In the genomic region with DNA sequence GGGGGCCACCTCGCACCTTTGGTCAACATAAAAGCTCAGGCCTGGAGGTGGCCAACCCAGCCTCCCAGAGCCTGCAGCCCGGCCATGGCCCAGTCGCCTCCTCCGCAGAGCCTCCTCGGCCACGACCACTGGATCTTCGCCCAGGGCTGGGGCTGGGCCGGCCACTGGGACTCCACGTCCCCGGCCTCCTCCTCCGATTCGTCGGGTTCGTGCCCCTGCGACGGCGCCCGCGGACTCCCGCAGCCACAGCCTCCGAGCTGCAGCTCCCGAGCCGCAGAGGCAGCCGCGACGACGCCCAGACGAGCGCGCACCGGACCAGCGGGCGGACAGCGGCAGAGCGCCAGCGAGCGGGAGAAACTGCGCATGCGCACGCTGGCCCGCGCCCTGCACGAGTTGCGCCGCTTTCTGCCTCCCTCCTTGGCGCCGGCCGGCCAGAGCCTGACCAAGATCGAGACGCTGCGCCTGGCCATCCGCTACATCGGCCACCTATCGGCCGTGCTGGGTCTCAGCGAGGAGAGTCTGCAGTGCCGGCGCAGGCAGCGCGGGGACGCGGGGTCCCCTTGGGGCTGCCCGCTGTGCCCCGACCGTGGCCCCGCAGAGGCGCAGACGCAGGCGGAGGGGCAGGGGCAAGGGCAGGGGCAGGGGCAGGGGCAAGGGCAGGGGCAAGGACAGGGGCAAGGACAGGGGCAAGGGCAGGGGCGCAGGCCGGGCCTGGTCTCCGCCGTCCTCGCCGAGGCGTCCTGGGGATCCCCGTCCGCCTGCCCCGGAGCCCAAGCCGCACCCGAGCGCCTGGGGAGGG, we compare ENCODE assay signal across 8 cellular contexts. TPM values are rescaled to one million over a fixed set of nuclear protein-coding genes. Genes with fewer than 3 reads are reported as not detected.
DNase-seq lines count a peak whose midpoint lies in the region; ATAC-seq, FAIRE-seq and TF ChIP-seq lines count a peak whose summit lies in the region.

A gene with protein sequence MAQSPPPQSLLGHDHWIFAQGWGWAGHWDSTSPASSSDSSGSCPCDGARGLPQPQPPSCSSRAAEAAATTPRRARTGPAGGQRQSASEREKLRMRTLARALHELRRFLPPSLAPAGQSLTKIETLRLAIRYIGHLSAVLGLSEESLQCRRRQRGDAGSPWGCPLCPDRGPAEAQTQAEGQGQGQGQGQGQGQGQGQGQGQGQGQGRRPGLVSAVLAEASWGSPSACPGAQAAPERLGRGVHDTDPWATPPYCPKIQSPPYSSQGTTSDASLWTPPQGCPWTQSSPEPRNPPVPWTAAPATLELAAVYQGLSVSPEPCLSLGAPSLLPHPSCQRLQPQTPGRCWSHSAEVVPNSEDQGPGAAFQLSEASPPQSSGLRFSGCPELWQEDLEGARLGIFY (plus strand): TSS at position 59 of the 799 bp plus-strand sequence. CDS start 26 bp downstream, at position 85.

- peak; percentile 72 for ATAC-seq in GM19397 (IDR thresholded peaks at IDR 0.05; ENCODE audit: unreplicated experiment)
- no peak for ATAC-seq in HG03378 (IDR thresholded peaks at IDR 0.05; ENCODE audit: unreplicated experiment)

- DNase-seq in Ammon's horn (ENCODE audit: low spot score) (peak; percentile 81), MV-4-11 (lab: John Stamatoyannopoulos, UW) (peak; percentile 55), kidney (peak; percentile 95), spleen (peak; percentile 94)
- peak; percentile 27 for DNase-seq in central memory CD4-positive, alpha-beta T cell

- H3K9ac ChIP-seq in kidney (ENCODE audit: low read length in 2 of 2): peak within 1 kb of the TSS in 1 of 2 donors; percentile 29

- H3K27ac ChIP-seq in VCaP: peak within 1 kb of the TSS; percentile 74
- peak within 1 kb of the TSS in 1 of 2 donors; percentile 11 for H3K27ac ChIP-seq in kidney (ENCODE audit: low read depth in 2 of 2, low read length in 2 of 2)
- peak within 1 kb of the TSS in 3 of 8 donors; percentile 7 to 14 (median 12) for H3K27ac ChIP-seq in spleen

- H3K9me3 ChIP-seq in kidney (ENCODE audit: control insufficient read depth in 1 of 2, low read length in 2 of 2) (no peaks in the 10 kb centered on the region), spleen (no peaks in the 10 kb centered on the region)

- H3K36me3 ChIP-seq in kidney (ENCODE audit: control insufficient read depth in 1 of 2, insufficient read depth in 2 of 2, low read length in 2 of 2) (no peaks in the 10 kb centered on the region), spleen (no peaks in the 10 kb centered on the region)

- peaks cover 0 to 48% (median 13%) of the 10 kb centered on the region in 7 donors for H3K27me3 ChIP-seq in spleen (replicated peaks in 1 of 7)

- intact Hi-C loops in kidney (cut with DNase I): no loop called here
- intact Hi-C loops in spleen (cut with DNase I; ENCODE audit: low total_unique reads): no loop called here

- H3K4me3 ChIP-seq in kidney (ENCODE audit: low read length in 2 of 2): peak within 1 kb of the TSS in 1 of 2 donors; percentile 43
- H3K4me3 ChIP-seq in spleen: peak within 1 kb of the TSS; percentile 30 to 71 (median 42)

- peaks cover 0 to 5% of the 10 kb centered on the region in 2 donors for H3K4me1 ChIP-seq in kidney (ENCODE audit: control insufficient read depth in 1 of 2, insufficient read depth in 1 of 2, low read depth in 1 of 2, low read length in 2 of 2)
- H3K4me1 ChIP-seq in spleen: peaks cover 0 to 33% (median 25%) of the 10 kb centered on the region in 6 donors

- 3 to 11% (median 8%) methylated on average over 20 to 82 of the region's 82 CpGs for WGBS in spleen, 5 donors

- no peak for TF ChIP-seq POLR2A in spleen (IDR thresholded peaks at IDR 0.05)

- no peak for FAIRE-seq in kidney (lab: Jason Lieb, UNC)

- TF ChIP-seq CTCF in VCaP (conservative IDR thresholded peaks at IDR 0.05): peak; percentile 65
- TF ChIP-seq CTCF in kidney (IDR thresholded peaks at IDR 0.05; ENCODE audit: borderline replicate concordance, extremely low read depth, insufficient read depth): no peak
- TF ChIP-seq CTCF in spleen (IDR thresholded peaks at IDR 0.05 in 8 of 11, conservative IDR thresholded peaks at IDR 0.05 in 3 of 11): peak in 8 of 11 experiments; percentile 13 to 59 (median 50)

RNA-seq across cellular contexts. Expression of the gene that starts here (rescaled TPM):
- total RNA-seq in kidney: 0.47 TPM
- 0.24 TPM for polyA plus RNA-seq in kidney (ENCODE audit: insufficient read depth, low read depth, low replicate concordance)
- total RNA-seq in spleen: not detected
- polyA plus RNA-seq in spleen: under 1 TPM in 1 of 3 donors, not detected in 2; 0.05 TPM

Comparison
In these comparisons a context has a peak if more than half of its experiments do, and no peak if none do; other contexts are left out.
1. Peak in DNase-seq in kidney; RNA of the gene not detected or under 1 TPM.
2. Peak in DNase-seq and H3K4me3 ChIP-seq in spleen; RNA of the gene not detected or under 1 TPM.
3. DNase-seq: peak in every context shown above with its lines; median percentile 95 in kidney; 94 in spleen; 81 in Ammon's horn; 55 in MV-4-11; 27 in central memory CD4-positive, alpha-beta T cell.